4 cellular contexts compared by ENCODE assay signal in genomic region chr16:20643638-20644037, GRCh38. TPM values are rescaled to one million over a fixed set of nuclear protein-coding genes. Genes with fewer than 3 reads are reported as not detected.
"Had no signal": no experiment of that assay in that cellular context is flagged by ENCODE, and none has a peak within 500 bp of the region (broad histone marks: within the 10 kb centered on the region; RNA-seq: fewer than 3 reads in every experiment).

No MANE protein-coding gene starts in this region.

RNA-seq across cellular contexts. Expression of gene ACSM1, which starts 53.8 kb away (rescaled TPM):
- total RNA-seq: left cardiac atrium, lung microvascular endothelial cell, mesenteric fat pad, myocyte had no signal
